31 cellular contexts compared by ENCODE assay signal in the genomic region with DNA sequence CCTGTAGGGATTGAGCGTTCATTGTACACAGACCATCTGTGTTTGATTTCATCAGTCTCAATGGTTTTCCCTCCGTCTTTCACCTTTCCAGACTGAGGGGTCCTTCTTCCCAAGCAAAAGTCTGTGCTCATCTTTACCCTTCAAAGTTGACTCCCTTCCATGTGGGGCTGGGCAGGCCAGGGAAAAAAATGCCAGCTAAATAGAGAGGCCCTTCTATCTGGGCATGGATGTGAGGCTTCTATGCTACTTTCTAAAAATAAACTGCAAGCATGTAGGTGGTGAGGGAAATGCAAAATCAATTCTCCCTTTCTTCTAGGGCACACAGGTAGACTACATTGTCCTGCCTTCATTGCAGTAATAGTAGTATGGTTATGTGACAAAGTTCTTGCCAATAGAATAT.
"Had no signal": no experiment of that assay in that cellular context is flagged by ENCODE, and none has a peak within 500 bp of the region (broad histone marks: within the 10 kb centered on the region; RNA-seq: fewer than 3 reads in every experiment).

No MANE protein-coding gene starts in this region.

- H3K4me3 Mint-ChIP-seq: activated CD4-positive, alpha-beta memory T cell treated with anti-CD3 and anti-CD28 coated beads, Interleukin-2, amount 10 ng/mL, durations not matched to agents 7 days and 5 days; activated CD8-positive, alpha-beta memory T cell treated with anti-CD3 and anti-CD28 coated beads, Interleukin-2, amount 10 ng/mL, durations not matched to agents 7 days and 5 days; activated naive CD8-positive, alpha-beta T cell treated with anti-CD3 and anti-CD28 coated beads for 36 hours; activated T-cell treated with anti-CD3 and anti-CD28 coated beads, Interleukin-2, amount 50 U/mL, for 72 hours; activated T-helper 17 cell treated with anti-CD3 and anti-CD28 coated beads, Interleukin-2, amount 50 U/mL, for 72 hours; IgD-negative memory B cell had no signal

- H3K9me3 Mint-ChIP-seq: activated CD4-positive, alpha-beta memory T cell treated with anti-CD3 and anti-CD28 coated beads, Interleukin-2, amount 10 ng/mL, durations not matched to agents 7 days and 5 days; activated naive CD8-positive, alpha-beta T cell treated with anti-CD3 and anti-CD28 coated beads for 36 hours; activated T-cell treated with anti-CD3 and anti-CD28 coated beads, Interleukin-2, amount 50 U/mL, for 72 hours; activated T-helper 17 cell treated with anti-CD3 and anti-CD28 coated beads, Interleukin-2, amount 50 U/mL, for 72 hours; IgD-negative memory B cell had no signal

- H3K4me3 ChIP-seq: ascending aorta, Peyer's patch had no signal

- H3K27me3 Mint-ChIP-seq: activated CD4-positive, alpha-beta memory T cell treated with anti-CD3 and anti-CD28 coated beads, Interleukin-2, amount 10 ng/mL, durations not matched to agents 7 days and 5 days; activated naive CD8-positive, alpha-beta T cell treated with anti-CD3 and anti-CD28 coated beads for 36 hours; activated T-helper 17 cell treated with anti-CD3 and anti-CD28 coated beads, Interleukin-2, amount 50 U/mL, for 72 hours; IgD-negative memory B cell had no signal

- H3K4me1 ChIP-seq: ascending aorta had no signal

- DNase-seq: activated CD4-positive, alpha-beta memory T cell treated with anti-CD3 and anti-CD28 coated beads, Interleukin-2, amount 10 ng/mL, durations not matched to agents 7 days and 5 days; activated CD4-positive, alpha-beta T cell treated with anti-CD3 and anti-CD28 coated beads for 1 hour; activated CD4-positive, alpha-beta T cell treated with anti-CD3 and anti-CD28 coated beads for 48 hours; activated CD4-positive, CD25-positive, alpha-beta regulatory T cell; activated CD8-positive, alpha-beta memory T cell treated with anti-CD3 and anti-CD28 coated beads for 24 hours; activated CD8-positive, alpha-beta memory T cell treated with anti-CD3 and anti-CD28 coated beads, Interleukin-2, amount 10 ng/mL, durations not matched to agents 7 days and 5 days; activated CD8-positive, alpha-beta memory T cell treated with anti-CD3 and anti-CD28 coated beads, Interleukin-2, amount 50 U/mL, for 48 hours; activated effector memory CD4-positive, alpha-beta T cell treated with anti-CD3 and anti-CD28 coated beads, Interleukin-2, amount 50 U/mL, for 16 hours; activated naive CD4-positive, alpha-beta T cell; activated naive CD4-positive, alpha-beta T cell treated with anti-CD3 and anti-CD28 coated beads, Interleukin-2, amount 50 U/mL, for 16 hours; activated naive CD8-positive, alpha-beta T cell treated with anti-CD3 and anti-CD28 coated beads for 36 hours; amygdala; Karpas-422; KBM-7; NCI-H1105 treated with DMSO at 0.1 percent for 48 hours; NCI-H1436; NCI-H1694; NCI-H1930; NCI-H2081 treated with DMSO at 0.1 percent for 48 hours; NCI-H345; NCI-H524 treated with DMSO at 0.1 percent for 48 hours; PC-3; RPMI8226; SW 1271; T-helper 9 cell; WERI-Rb-1 had no signal

- H3K27me3 ChIP-seq: ascending aorta, Peyer's patch had no signal

- H3K4me1 Mint-ChIP-seq: activated T-helper 17 cell treated with anti-CD3 and anti-CD28 coated beads, Interleukin-2, amount 50 U/mL, for 72 hours had no signal

- H3K36me3 ChIP-seq: ascending aorta, Peyer's patch, WERI-Rb-1 had no signal

- H3K27ac ChIP-seq: ascending aorta, Peyer's patch, WERI-Rb-1 had no signal

- H3K36me3 Mint-ChIP-seq: activated CD8-positive, alpha-beta memory T cell treated with anti-CD3 and anti-CD28 coated beads, Interleukin-2, amount 10 ng/mL, durations not matched to agents 7 days and 5 days; activated naive CD8-positive, alpha-beta T cell treated with anti-CD3 and anti-CD28 coated beads for 36 hours; IgD-negative memory B cell had no signal

- ATAC-seq: activated CD8-positive, alpha-beta memory T cell treated with anti-CD3 and anti-CD28 coated beads, Interleukin-2, amount 10 ng/mL, durations not matched to agents 7 days and 5 days; PC-3 had no signal

- H3K9me3 ChIP-seq: ascending aorta, Peyer's patch had no signal
